In the genomic region with DNA sequence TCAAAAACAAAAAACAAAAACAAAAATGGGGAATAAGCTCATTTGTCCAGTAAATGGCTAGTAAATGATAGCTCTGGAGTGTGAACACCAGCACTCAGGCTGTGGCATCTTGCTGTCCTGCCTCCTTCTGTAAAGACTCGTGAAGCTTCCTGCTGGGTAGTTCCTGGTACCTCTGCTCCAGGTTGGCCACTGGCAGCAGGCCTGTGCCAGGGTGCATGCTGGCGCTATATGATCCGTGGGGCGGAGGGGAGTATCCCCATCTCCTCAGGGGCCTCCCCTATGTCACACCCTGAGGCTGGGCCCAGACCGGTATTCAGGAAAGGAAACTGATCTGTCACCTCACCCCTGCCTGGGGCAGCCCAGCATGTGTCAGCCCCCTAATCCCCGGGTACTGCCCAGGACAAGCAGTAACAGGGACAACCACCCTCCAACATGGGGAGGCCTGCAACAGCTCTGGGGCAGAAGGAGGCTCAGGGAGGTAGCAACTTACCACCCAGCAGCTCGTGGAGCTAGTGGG, we compare ENCODE assay signal across 1 cellular context.
A peak's percentile ranks its signal among the peaks of the same experiment; 100 is the strongest.
TF ChIP-seq lines count a peak whose summit lies in the region.

No MANE protein-coding gene starts in this region.

TF ChIP-seq in GM12878, 131 proteins besides CTCF, POLR2A, EP300 and RAD21 (continued from another document):
- peak in 1 of 2 experiments; percentile 12; a peak in 1 of 4 replicates for TF ChIP-seq BHLHE40 (IDR thresholded peaks at IDR 0.05; ENCODE audit: borderline replicate concordance in 1 of 2, low read depth in 2 of 2, low read length in 1 of 2)
